Comparison of ENCODE assay signal across 8 cellular contexts in genomic region chr9:124776952-124777645, GRCh38. TPM values are rescaled to one million over a fixed set of nuclear protein-coding genes. Genes with fewer than 3 reads are reported as not detected.
DNase-seq lines count a peak whose midpoint lies in the region; ATAC-seq, FAIRE-seq and TF ChIP-seq lines count a peak whose summit lies in the region.

Gene OLFML2A (plus strand): TSS chr9:124777133. CDS start chr9:124777271, 138 bp downstream.

- intact Hi-C loops in Calu3 (cut with micrococcal nuclease; ENCODE audit: unreplicated experiment) (no loop called here), Right ventricle myocardium inferior (cut with DNase I) (no loop called here), pancreas (cut with DNase I) (loop anchor here in 1 of 3 donors (10.0 kb wide), 1 partner anchor 598 kb away; no protein-coding TSS in a partner anchor)

- H3K4me3 ChIP-seq in pancreas: peak within 1 kb of the TSS; percentile 48 to 69 (median 54)

- BruUV-seq in Calu3 (replicated peaks; lab: Mats Ljungman, UMichigan): no TSS peak

- 1 to 2% methylated on average over 62 to 86 of the region's 86 CpGs for WGBS in pancreas, 2 donors

- H3K4me1 Mint-ChIP-seq in Calu3 (ENCODE audit: low read depth, unreplicated experiment): peaks cover 25% of the 10 kb centered on the region

- H3K27ac Mint-ChIP-seq in Calu3 (ENCODE audit: unreplicated experiment): no peak within 1 kb of the TSS

- CTCF ChIA-PET in Calu3 (lab: Charles Lee): interaction anchor here (0.6 to 1.0 kb wide), 6 partner anchors 42 to 950 kb away, joined by 3 to 7 read pairs (median 3); partner anchors contain the start of gene WDR38

- FAIRE-seq in pancreas (lab: Jason Lieb, UNC): no peak

- peaks cover 8% of the 10 kb centered on the region for H3K27me3 Mint-ChIP-seq in Calu3 (ENCODE audit: unreplicated experiment)

- H3K4me1 ChIP-seq in pancreas: peaks cover 0 to 8% (median 5%) of the 10 kb centered on the region in 3 donors

- H3K4me3 Mint-ChIP-seq in Calu3 (ENCODE audit: low read depth, unreplicated experiment): peak within 1 kb of the TSS; percentile 63

- H3K9me3 ChIP-seq in pancreas: no peaks in the 10 kb centered on the region

- peak; percentile 37 for TF ChIP-seq CTCF in Calu3 (IDR thresholded peaks at IDR 0.05; ENCODE audit: unreplicated experiment)
- peak in 1 of 4 donors; percentile 10 for TF ChIP-seq CTCF in pancreas (IDR thresholded peaks at IDR 0.05)

- peaks cover 8% of the 10 kb centered on the region for H3K36me3 Mint-ChIP-seq in Calu3 (ENCODE audit: insufficient read depth, unreplicated experiment)

- ATAC-seq in Right ventricle myocardium inferior: peak; percentile 37
- ATAC-seq in pancreas: peak; percentile 20 to 60 (median 48)
- no peak for ATAC-seq in GM21381 (IDR thresholded peaks at IDR 0.05; ENCODE audit: unreplicated experiment)

- DNase-seq in Calu3 (peak; percentile 29), HuH-7 (ENCODE audit: low spot score) (peak; percentile 78), Right ventricle myocardium inferior (ENCODE audit: missing footprints) (no peak), pancreas (peak in 4 of 6 donors; percentile 30 to 78 (median 42)), NCI-H2029 treated with DMSO at 0.1 percent for 48 hours (lab: John Stamatoyannopoulos, UW) (no peak), NCI-H1694 treated with DMSO at 0.1 percent for 48 hours (lab: John Stamatoyannopoulos, UW) (no peak)
- DNase-seq in activated CD8-positive, alpha-beta memory T cell treated with anti-CD3 and anti-CD28 coated beads, Interleukin-2, amount 50 U/mL, for 48 hours: peak; percentile 63

- no peaks in the 10 kb centered on the region for H3K9me3 Mint-ChIP-seq in Calu3 (ENCODE audit: low read depth, unreplicated experiment)

- no peaks in the 10 kb centered on the region for H3K27me3 ChIP-seq in pancreas

- no peak within 1 kb of the TSS for H3K27ac ChIP-seq in pancreas

- no peaks in the 10 kb centered on the region for H3K36me3 ChIP-seq in pancreas

RNA-seq across cellular contexts. Expression of gene OLFML2A, which starts in this region (rescaled TPM):
- total RNA-seq in Calu3 (2022): 0.88 and 0.99 TPM in 2 replicates
- total RNA-seq in Right ventricle myocardium inferior: 27.3 TPM
- total RNA-seq in pancreas: 1 to 10 TPM; 3.0 to 8.6 (median 6.5) TPM
- 1 to 10 TPM in 1 of 2 donors, under 1 TPM in 1; 0.95 to 2.3 TPM for polyA plus RNA-seq in pancreas

Comparison
In these comparisons a context has a peak if more than half of its experiments do, and no peak if none do; other contexts are left out.
1. Peak in DNase-seq in Calu3; RNA of the gene not detected or under 1 TPM.
2. DNase-seq: peak in HuH-7 (single experiment), activated CD8-positive, alpha-beta memory T cell treated with anti-CD3 and anti-CD28 coated beads, Interleukin-2, amount 50 U/mL, for 48 hours (single experiment) and pancreas (4 of 6); none in Right ventricle myocardium inferior (single experiment), NCI-H2029 treated with DMSO at 0.1 percent for 48 hours (single experiment) and NCI-H1694 treated with DMSO at 0.1 percent for 48 hours (single experiment).